15 cellular contexts compared by ENCODE assay signal in genomic region chr1:234774971-234775370, GRCh38.
DNase-seq lines count a peak whose midpoint lies in the region; ATAC-seq, FAIRE-seq and TF ChIP-seq lines count a peak whose summit lies in the region.
"Had no signal": no experiment of that assay in that cellular context is flagged by ENCODE, and none has a peak within 500 bp of the region (broad histone marks: within the 10 kb centered on the region; RNA-seq: fewer than 3 reads in every experiment).

No MANE protein-coding gene starts in this region.

- no peaks in the 10 kb centered on the region for H3K27me3 Mint-ChIP-seq in CD4-positive, alpha-beta T cell
- H3K27me3 Mint-ChIP-seq in natural killer cell (ENCODE audit: low read depth in 2 of 2): no peaks in the 10 kb centered on the region

- no peak for TF ChIP-seq POLR2A in IMR-90 (IDR thresholded peaks at IDR 0.05; ENCODE audit: low read depth, low read length)

- H3K4me3 ChIP-seq in IMR-90 (ENCODE audit: insufficient read depth, low read depth, low read length) (no peak overlapping the region), astrocyte of the spinal cord (ENCODE audit: low read depth, low read length) (no peak overlapping the region)
- H3K4me3 ChIP-seq: cardiac muscle cell, left lung had no signal

- H2BK20ac ChIP-seq in IMR-90 (ENCODE audit: low read depth, low read length): peak overlapping the region; percentile 2; the same call in 1 of the 2 replicates

- peak overlapping the region; percentile 6; the same call in 1 of the 2 replicates for H4K91ac ChIP-seq in IMR-90 (ENCODE audit: insufficient read depth, low read depth, low read length)

- no peak overlapping the region for H2BK5ac ChIP-seq in IMR-90 (ENCODE audit: low read depth, low read length, poor library complexity, severe bottlenecking)

- intact Hi-C loops in CD4-positive, alpha-beta T cell (cut with DNase I, micrococcal nuclease): loop anchor here in 1 of 2 experiments (5.0 kb wide), 1 partner anchor 178 kb away; no protein-coding TSS in a partner anchor
- intact Hi-C loops in IMR-90 (cut with micrococcal nuclease): no loop called here
- intact Hi-C loops in natural killer cell (cut with micrococcal nuclease): loop anchor here (10.0 kb wide), 1 partner anchor 90 kb away; no protein-coding TSS in a partner anchor

- H3K27ac Mint-ChIP-seq in CD4-positive, alpha-beta T cell: peak overlapping the region; percentile 55
- peak overlapping the region in 1 of 2 donors; percentile 59 for H3K27ac Mint-ChIP-seq in natural killer cell
- H3K27ac Mint-ChIP-seq: nephron had no signal

- no peak for FAIRE-seq in D721Med (lab: Jason Lieb, UNC)

- dilution Hi-C loops in IMR-90 (cut with HindIII; ENCODE audit: low sequenced_read_pairs, unreplicated experiment): no loop called here

- H2AFZ ChIP-seq in IMR-90 (replicated peaks; ENCODE audit: low read length, poor library complexity): no peak overlapping the region

- no peaks in the 10 kb centered on the region for H3K9me3 ChIP-seq in CD4-positive, alpha-beta T cell (ENCODE audit: control insufficient read depth, low read length)
- peaks cover 5% of the 10 kb centered on the region; the same call in 1 of the 2 replicates for H3K9me3 ChIP-seq in IMR-90 (ENCODE audit: control insufficient read depth, insufficient read depth, low read length)
- H3K9me3 ChIP-seq: left lung had no signal

- ATAC-seq in CD4-positive, alpha-beta T cell (ENCODE audit: poor library complexity): no peak
- ATAC-seq in IMR-90 (ENCODE audit: low read depth): no peak
- ATAC-seq in natural killer cell: peak in 1 of 3 donors; percentile 11
- ATAC-seq: HCT116, left lung had no signal

- H3K27ac ChIP-seq in CD4-positive, alpha-beta T cell (ENCODE audit: low read depth, low read length): no peak overlapping the region
- no peak overlapping the region for H3K27ac ChIP-seq in IMR-90 (ENCODE audit: insufficient read depth, low read length)
- H3K27ac ChIP-seq: cardiac muscle cell had no signal

- H3K4me1 Mint-ChIP-seq in CD4-positive, alpha-beta T cell (ENCODE audit: low read depth): peaks cover 32% of the 10 kb centered on the region
- H3K4me1 Mint-ChIP-seq in natural killer cell: peaks cover 25 to 32% of the 10 kb centered on the region in 2 donors

- no peaks in the 10 kb centered on the region; the same call in 1 of the 2 replicates for H4K20me1 ChIP-seq in IMR-90 (ENCODE audit: insufficient read depth, low read length)

- H2BK15ac ChIP-seq in IMR-90 (ENCODE audit: low read depth, low read length): peak overlapping the region; percentile 28; the same call in 1 of the 3 replicates

- 0 out of 2 replicates have a peak overlapping the region, but pooled peaks have one; percentile 18 for H2BK120ac ChIP-seq in IMR-90 (ENCODE audit: low read depth, low read length)

- H3K4ac ChIP-seq in IMR-90 (ENCODE audit: low read depth, low read length): 0 out of 2 replicates have a peak overlapping the region, but pooled peaks have one; percentile 14

- H3K36me3 ChIP-seq in IMR-90 (ENCODE audit: control insufficient read depth, insufficient read depth, low read length): no peaks in the 10 kb centered on the region
- H3K36me3 ChIP-seq: cardiac muscle cell, left lung had no signal

- no peaks in the 10 kb centered on the region for H3K9me1 ChIP-seq in IMR-90 (ENCODE audit: insufficient read depth, low read length)

- H3K4me1 ChIP-seq in IMR-90 (ENCODE audit: control insufficient read depth, insufficient read depth, low read length): peaks cover 7% of the 10 kb centered on the region

- DNase-seq in CD4-positive, alpha-beta T cell: no peak
- DNase-seq in IMR-90: no peak
- peak; percentile 79 for DNase-seq in astrocyte of the spinal cord (ENCODE audit: low read depth, low spot score)
- DNase-seq in natural killer cell: no peak
- DNase-seq in RKO (ENCODE audit: low spot score): no peak
- DNase-seq in NK-92 treated with Interleukin-12 subunit alpha and Interleukin-12 subunit beta, amount 100 ng/mL, for 24 hours (lab: John Stamatoyannopoulos, UW): no peak
- DNase-seq in D721Med (ENCODE audit: insufficient read length, low spot score): no peak
- DNase-seq: activated CD4-positive, alpha-beta T cell treated with anti-CD3 and anti-CD28 coated beads for 48 hours; activated gamma-delta T cell; NCI-H1092; NCI-H226 had no signal

- no peak overlapping the region for H3K56ac ChIP-seq in IMR-90 (ENCODE audit: extremely low read depth, insufficient read depth, low read length)

- no peak overlapping the region for H3K4me2 ChIP-seq in IMR-90 (ENCODE audit: low read depth, low read length)

- no peak overlapping the region for H4K8ac ChIP-seq in IMR-90 (ENCODE audit: low read depth in 2 of 2, low read length in 2 of 2)

- peak overlapping the region; percentile 5; the same call in 1 of the 2 replicates for H2AK5ac ChIP-seq in IMR-90 (ENCODE audit: low read depth, low read length)

- H3K36me3 Mint-ChIP-seq in CD4-positive, alpha-beta T cell (ENCODE audit: low read depth): no peaks in the 10 kb centered on the region
- no peaks in the 10 kb centered on the region for H3K36me3 Mint-ChIP-seq in natural killer cell

- POLR2A ChIA-PET in CD4-positive, alpha-beta T cell (lab: Charles Lee): interaction anchor here (0.6 kb wide), 2 partner anchors 51 to 95 kb away, joined by 3 read pairs; no protein-coding TSS in a partner anchor
- POLR2A ChIA-PET in IMR-90 (lab: Charles Lee; ENCODE audit: unreplicated experiment): no interaction called here

- H3K18ac ChIP-seq in IMR-90 (ENCODE audit: low read depth, low read length): no peak overlapping the region

- H3K4me3 Mint-ChIP-seq in CD4-positive, alpha-beta T cell: no peak overlapping the region
- H3K4me3 Mint-ChIP-seq in natural killer cell: peak overlapping the region; percentile 25
- H3K4me3 Mint-ChIP-seq: nephron had no signal

- H3K9ac ChIP-seq in IMR-90 (ENCODE audit: low read depth, low read length): no peak overlapping the region

- peaks cover 13% of the 10 kb centered on the region for H3K27me3 ChIP-seq in CD4-positive, alpha-beta T cell (ENCODE audit: control insufficient read depth, insufficient read depth, low read length)
- H3K27me3 ChIP-seq in IMR-90 (ENCODE audit: control insufficient read depth, insufficient read depth, low read length): peaks cover 21% of the 10 kb centered on the region
- H3K27me3 ChIP-seq: cardiac muscle cell had no signal

- 100% methylated on average over 1 of the region's 2 CpGs; no CpG with 5 or more reads in 1 of the 2 experiments for WGBS in IMR-90 (ENCODE audit: extremely low coverage in 2 of 2, insufficient read length in 1 of 2), 2 experiments

- no peak overlapping the region for H4K5ac ChIP-seq in IMR-90 (ENCODE audit: low read depth, low read length)

- no peak overlapping the region for H2AK9ac ChIP-seq in IMR-90 (replicated peaks; ENCODE audit: low read depth, low read length, poor library complexity)

- TF ChIP-seq CTCF in CD4-positive, alpha-beta T cell (IDR thresholded peaks at IDR 0.05): no peak
- TF ChIP-seq CTCF in IMR-90 (conservative IDR thresholded peaks at IDR 0.05; ENCODE audit: low read depth, low read length) (no peak), astrocyte of the spinal cord (IDR thresholded peaks at IDR 0.05; ENCODE audit: low read depth, low read length) (no peak), natural killer cell (IDR thresholded peaks at IDR 0.05) (no peak), D721Med (IDR thresholded peaks at IDR 0.05; ENCODE audit: insufficient read depth, missing control alignments) (no peak)

- peak overlapping the region; percentile 28; the same call in 1 of the 2 replicates for H3K14ac ChIP-seq in IMR-90 (replicated peaks; ENCODE audit: low read depth, low read length)

- H3K23ac ChIP-seq in IMR-90 (ENCODE audit: low read depth, low read length): no peak overlapping the region

- BruUV-seq in IMR-90 (replicated peaks; lab: Mats Ljungman, UMichigan): no TSS peak

- in situ Hi-C loops in IMR-90 (cut with MboI; ENCODE audit: low sequenced_read_pairs): loop anchor here (5.0 kb wide), 1 partner anchor 48 kb away; no protein-coding TSS in a partner anchor
- in situ Hi-C loops in astrocyte of the spinal cord (cut with HindIII; ENCODE audit: low sequenced_read_pairs): no loop called here

- TF ChIP-seq RAD21 in IMR-90 (IDR thresholded peaks at IDR 0.05; ENCODE audit: low read length): no peak

- CTCF ChIA-PET in CD4-positive, alpha-beta T cell (lab: Charles Lee): no interaction called here
- CTCF ChIA-PET in IMR-90 (lab: Yijun Ruan, JAX): interaction anchor here (0.6 kb wide), 1 partner anchor 323 kb away, joined by 3 read pairs; no protein-coding TSS in a partner anchor

- H3K9me3 Mint-ChIP-seq in CD4-positive, alpha-beta T cell: no peaks in the 10 kb centered on the region
- H3K9me3 Mint-ChIP-seq in natural killer cell: no peaks in the 10 kb centered on the region

- H3K79me1 ChIP-seq in IMR-90 (ENCODE audit: low read depth in 1 of 2, low read length in 2 of 2): no peaks in the 10 kb centered on the region

TF ChIP-seq in IMR-90, 13 proteins besides CTCF, POLR2A, EP300 and RAD21 (continues in another document):
- TF ChIP-seq MXI1 (IDR thresholded peaks at IDR 0.05; ENCODE audit: borderline replicate concordance, low read depth, low read length) (no peak), MAZ (IDR thresholded peaks at IDR 0.05; ENCODE audit: borderline replicate concordance, low read depth, low read length) (no peak), RFX5 (IDR thresholded peaks at IDR 0.05; ENCODE audit: low read depth, low read length) (no peak), CHD1 (IDR thresholded peaks at IDR 0.05; ENCODE audit: low read depth, low read length) (no peak), CEBPB (IDR thresholded peaks at IDR 0.05; ENCODE audit: low read depth, low read length) (no peak), ELK1 (IDR thresholded peaks at IDR 0.05; ENCODE audit: borderline replicate concordance, low read depth, low read length) (no peak), FOS (IDR thresholded peaks at IDR 0.05; ENCODE audit: low read depth, low read length) (no peak), RCOR1 (IDR thresholded peaks at IDR 0.05; ENCODE audit: insufficient replicate concordance, low read length) (no peak), SMC3 (IDR thresholded peaks at IDR 0.05; ENCODE audit: low read depth, low read length) (no peak)
